22 cellular contexts compared by ENCODE assay signal in genomic region chr12:3042826-3043225, GRCh38.
"Had no signal": no experiment of that assay in that cellular context is flagged by ENCODE, and none has a peak within 500 bp of the region (broad histone marks: within the 10 kb centered on the region; RNA-seq: fewer than 3 reads in every experiment).

No MANE protein-coding gene starts in this region.

- H3K4me1 ChIP-seq: gastroesophageal sphincter had no signal

- H3K9me3 ChIP-seq: gastroesophageal sphincter, neutrophil, suprapubic skin had no signal

- H3K27ac Mint-ChIP-seq: activated naive CD4-positive, alpha-beta T cell treated with anti-CD3 and anti-CD28 coated beads, Interleukin-2, amount 10 ng/mL, durations not matched to agents 7 days and 5 days; activated T-helper 17 cell treated with anti-CD3 and anti-CD28 coated beads, Interleukin-2, amount 50 U/mL, for 72 hours; effector memory CD8-positive, alpha-beta T cell; naive thymus-derived CD4-positive, alpha-beta T cell; stimulated activated naive CD8-positive, alpha-beta T cell treated with anti-CD3 and anti-CD28 coated beads, Interleukin-15, Interleukin-2, amounts not matched to agents 100 ng/mL and 50 ng/mL, for 24 hours; T-helper 2 cell treated with Interferon-gamma antibody and Interleukin-4, amounts not matched to agents 5 μg/mL and 100 μg/mL, for 36 hours had no signal

- H3K4me1 Mint-ChIP-seq: activated naive CD4-positive, alpha-beta T cell treated with anti-CD3 and anti-CD28 coated beads, Interleukin-2, amount 10 ng/mL, durations not matched to agents 7 days and 5 days; activated T-helper 17 cell treated with anti-CD3 and anti-CD28 coated beads, Interleukin-2, amount 50 U/mL, for 72 hours had no signal

- H3K36me3 ChIP-seq: neutrophil had no signal

- H3K4me3 Mint-ChIP-seq: activated naive CD4-positive, alpha-beta T cell treated with anti-CD3 and anti-CD28 coated beads, Interleukin-2, amount 10 ng/mL, durations not matched to agents 7 days and 5 days; activated T-helper 17 cell treated with anti-CD3 and anti-CD28 coated beads, Interleukin-2, amount 50 U/mL, for 72 hours; effector memory CD8-positive, alpha-beta T cell; stimulated activated naive CD8-positive, alpha-beta T cell treated with anti-CD3 and anti-CD28 coated beads, Interleukin-15, Interleukin-2, amounts not matched to agents 100 ng/mL and 50 ng/mL, for 24 hours; T-helper 2 cell treated with Interferon-gamma antibody and Interleukin-4, amounts not matched to agents 5 μg/mL and 100 μg/mL, for 36 hours had no signal

- DNase-seq: activated CD4-positive, alpha-beta T cell treated with anti-CD3 and anti-CD28 coated beads, Interleukin-2, amount 50 U/mL, for 4 hours; activated CD4-positive, CD25-positive, alpha-beta regulatory T cell treated with anti-CD3 and anti-CD28 coated beads, Interleukin-2, amount 50 U/mL, for 72 hours; activated naive CD4-positive, alpha-beta T cell treated with anti-CD3 and anti-CD28 coated beads, Interleukin-2, amount 10 ng/mL, durations not matched to agents 7 days and 5 days; dermis blood vessel endothelial cell; effector memory CD8-positive, alpha-beta T cell; erythroblast; left colon; mammary epithelial cell; naive thymus-derived CD4-positive, alpha-beta T cell; retina; stimulated activated CD4-positive, alpha-beta T cell treated with anti-CD3 and anti-CD28 coated beads, Interleukin-15, amount 100 ng/mL, for 24 hours; stimulated activated CD4-positive, alpha-beta T cell treated with anti-CD3 and anti-CD28 coated beads, Interleukin-4, amount 100 ng/mL, for 24 hours; stimulated activated CD8-positive, alpha-beta memory T cell treated with anti-CD3 and anti-CD28 coated beads, Interleukin-4, amount 100 ng/mL, for 48 hours; trophoblast cell had no signal

- H3K4me3 ChIP-seq: gastroesophageal sphincter, suprapubic skin had no signal

- FAIRE-seq: astrocyte, islet of Langerhans had no signal

- H3K36me3 Mint-ChIP-seq: activated naive CD4-positive, alpha-beta T cell treated with anti-CD3 and anti-CD28 coated beads, Interleukin-2, amount 10 ng/mL, durations not matched to agents 7 days and 5 days; naive thymus-derived CD4-positive, alpha-beta T cell had no signal

- H3K9me3 Mint-ChIP-seq: activated naive CD4-positive, alpha-beta T cell treated with anti-CD3 and anti-CD28 coated beads, Interleukin-2, amount 10 ng/mL, durations not matched to agents 7 days and 5 days; activated T-helper 17 cell treated with anti-CD3 and anti-CD28 coated beads, Interleukin-2, amount 50 U/mL, for 72 hours; effector memory CD8-positive, alpha-beta T cell; stimulated activated naive CD8-positive, alpha-beta T cell treated with anti-CD3 and anti-CD28 coated beads, Interleukin-15, Interleukin-2, amounts not matched to agents 100 ng/mL and 50 ng/mL, for 24 hours; T-helper 2 cell treated with Interferon-gamma antibody and Interleukin-4, amounts not matched to agents 5 μg/mL and 100 μg/mL, for 36 hours had no signal

- H3K27ac ChIP-seq: gastroesophageal sphincter, neutrophil, suprapubic skin had no signal

- H3K27me3 ChIP-seq: suprapubic skin had no signal
